8 cellular contexts compared by ENCODE assay signal in the genomic region with DNA sequence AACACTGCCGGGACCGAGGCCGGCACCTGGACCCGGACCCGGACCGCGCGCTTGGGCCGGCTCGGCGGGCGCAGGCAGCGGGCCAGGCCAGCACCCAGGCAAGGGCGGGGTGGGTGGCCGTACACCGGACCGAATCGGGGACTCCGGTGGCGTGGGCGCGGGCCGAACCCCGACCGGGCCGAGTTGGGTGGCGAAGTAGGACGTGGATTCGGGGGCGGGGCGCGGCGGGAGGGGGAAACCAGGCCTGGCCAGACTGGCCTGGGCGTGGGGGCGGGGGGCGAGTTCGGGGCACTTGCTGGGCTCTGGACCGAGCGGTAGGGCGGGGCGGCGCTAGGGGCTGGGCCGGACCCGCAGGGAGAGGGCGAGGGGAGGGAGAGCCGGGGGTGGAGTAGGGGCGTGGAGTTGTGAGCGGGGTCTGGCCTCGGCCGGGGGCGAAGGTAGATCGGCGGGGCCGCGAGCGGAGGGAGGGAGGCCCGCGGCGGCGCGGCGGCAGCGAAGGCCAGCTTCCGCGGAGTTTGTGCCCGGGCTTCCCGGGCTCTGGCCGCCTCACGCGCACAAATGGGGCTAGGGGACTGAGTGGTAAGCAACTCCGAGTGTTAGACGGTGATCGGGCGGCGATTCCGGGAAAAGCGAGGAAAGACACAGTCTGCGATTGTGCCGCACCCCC. TPM values are rescaled to one million over a fixed set of nuclear protein-coding genes. Genes with fewer than 3 reads are reported as not detected.
A peak's percentile ranks its signal among the peaks of the same experiment; 100 is the strongest.
DNase-seq lines count a peak whose midpoint lies in the region; ATAC-seq and TF ChIP-seq lines count a peak whose summit lies in the region.

No MANE protein-coding gene starts in this region.

- DNase-seq in breast epithelium (ENCODE audit: low spot score in 2 of 2) (no peak), MCF 10A (ENCODE audit: unreplicated experiment) (no peak), head of caudate nucleus (peak in 24 of 42 donors; percentile 8 to 65 (median 26)), retina (peak; percentile 30), cerebellar nuclear complex (lab: John Stamatoyannopoulos, UW) (no peak)
- DNase-seq in activated CD4-positive, alpha-beta memory T cell treated with anti-CD3 and anti-CD28 coated beads for 36 hours: peak; percentile 27

- H3K4me1 Mint-ChIP-seq in MCF 10A (ENCODE audit: insufficient read depth, unreplicated experiment): peaks cover 10% of the 10 kb centered on the region
- H3K4me1 Mint-ChIP-seq in activated CD4-positive, alpha-beta memory T cell treated with anti-CD3 and anti-CD28 coated beads for 36 hours (ENCODE audit: low read depth): peaks cover 10% of the 10 kb centered on the region

- H3K4me3 Mint-ChIP-seq in MCF 10A (ENCODE audit: unreplicated experiment): no peak overlapping the region
- H3K4me3 Mint-ChIP-seq in activated CD4-positive, alpha-beta memory T cell treated with anti-CD3 and anti-CD28 coated beads for 36 hours: no peak overlapping the region

- intact Hi-C loops in breast epithelium (cut with DNase I; ENCODE audit: low total_unique reads) (loop anchor here (10.0 kb wide), 2 partner anchors 46 to 64 kb away; no protein-coding TSS in a partner anchor), MCF 10A (cut with micrococcal nuclease) (no loop called here), head of caudate nucleus (cut with DNase I) (loop anchor here (5.0 kb wide), 1 partner anchor 48 kb away; no protein-coding TSS in a partner anchor)
- intact Hi-C loops in activated CD4-positive, alpha-beta memory T cell treated with anti-CD3 and anti-CD28 coated beads for 36 hours (cut with micrococcal nuclease): loop anchor here (5.0 kb wide), 1 partner anchor 203 kb away; the partner anchor contains the start of gene SASH3

- no peaks in the 10 kb centered on the region for H3K9me3 Mint-ChIP-seq in MCF 10A (ENCODE audit: unreplicated experiment)
- no peaks in the 10 kb centered on the region for H3K9me3 Mint-ChIP-seq in activated CD4-positive, alpha-beta memory T cell treated with anti-CD3 and anti-CD28 coated beads for 36 hours

- POLR2A ChIA-PET in MCF 10A (lab: Yijun Ruan, JAX): interaction anchor here (0.9 kb wide), 1 partner anchor 56 kb away, joined by 3 read pairs; no protein-coding TSS in a partner anchor
- POLR2A ChIA-PET in activated CD4-positive, alpha-beta memory T cell treated with anti-CD3 and anti-CD28 coated beads for 36 hours (lab: Charles Lee): no interaction called here

- TF ChIP-seq POLR2A in breast epithelium (IDR thresholded peaks at IDR 0.05): no peak

- H3K27ac ChIP-seq in breast epithelium: peak overlapping the region; percentile 70 to 87

- no peak overlapping the region for H3K4me3 ChIP-seq in breast epithelium

- H3K36me3 Mint-ChIP-seq in MCF 10A (ENCODE audit: insufficient read depth, unreplicated experiment): peaks cover 6% of the 10 kb centered on the region
- no peaks in the 10 kb centered on the region for H3K36me3 Mint-ChIP-seq in activated CD4-positive, alpha-beta memory T cell treated with anti-CD3 and anti-CD28 coated beads for 36 hours

- H3K27ac Mint-ChIP-seq in MCF 10A (ENCODE audit: low read depth, unreplicated experiment): no peak overlapping the region
- H3K27ac Mint-ChIP-seq in activated CD4-positive, alpha-beta memory T cell treated with anti-CD3 and anti-CD28 coated beads for 36 hours: no peak overlapping the region

- H3K36me3 ChIP-seq in breast epithelium: no peaks in the 10 kb centered on the region

- H3K9me3 ChIP-seq in breast epithelium: no peaks in the 10 kb centered on the region

- peaks cover 11% of the 10 kb centered on the region for H3K27me3 Mint-ChIP-seq in MCF 10A (ENCODE audit: insufficient read depth, unreplicated experiment)
- H3K27me3 Mint-ChIP-seq in activated CD4-positive, alpha-beta memory T cell treated with anti-CD3 and anti-CD28 coated beads for 36 hours: no peaks in the 10 kb centered on the region

- no TSS peak for BruUV-seq in MCF 10A (replicated peaks; lab: Mats Ljungman, UMichigan)

- peaks cover 0 to 15% of the 10 kb centered on the region in 2 donors for H3K27me3 ChIP-seq in breast epithelium

- H3K4me1 ChIP-seq in breast epithelium: no peaks in the 10 kb centered on the region

- ATAC-seq in GM19467 (IDR thresholded peaks at IDR 0.05; ENCODE audit: unreplicated experiment) (no peak), HG02571 (IDR thresholded peaks at IDR 0.05; ENCODE audit: unreplicated experiment) (no peak)

- TF ChIP-seq CTCF in breast epithelium (IDR thresholded peaks at IDR 0.05): no peak
- no peak for TF ChIP-seq CTCF in MCF 10A (IDR thresholded peaks at IDR 0.05; ENCODE audit: unreplicated experiment)

- CTCF ChIA-PET in MCF 10A (lab: Yijun Ruan, JAX): interaction anchor here (0.6 kb wide), 3 partner anchors 78 to 104 kb away, joined by 3 read pairs; no protein-coding TSS in a partner anchor
- CTCF ChIA-PET in activated CD4-positive, alpha-beta memory T cell treated with anti-CD3 and anti-CD28 coated beads for 36 hours (lab: Charles Lee): no interaction called here

RNA-seq across cellular contexts. Expression of gene BCORL1, which starts 1.8 kb away (rescaled TPM):
- total RNA-seq in breast epithelium (1 to 10 TPM; 4.5 to 5.0 (median 4.9) TPM), MCF 10A (2022) (2.9 and 5.1 TPM in 2 replicates)
- 10 to 100 TPM in 1 of 2 experiments, 1 to 10 TPM in 1; 9.2 to 10.5 TPM for total RNA-seq in activated CD4-positive, alpha-beta memory T cell treated with anti-CD3 and anti-CD28 coated beads for 36 hours

Comparison
In these comparisons a context has a peak if more than half of its experiments do, and no peak if none do; other contexts are left out.
1. DNase-seq: peak in activated CD4-positive, alpha-beta memory T cell treated with anti-CD3 and anti-CD28 coated beads for 36 hours (single experiment), head of caudate nucleus (24 of 42) and retina (single experiment); none in breast epithelium (0 of 2), MCF 10A (single experiment) and cerebellar nuclear complex (0 of 2).